Comparison of ENCODE assay signal across 23 cellular contexts in the genomic region with DNA sequence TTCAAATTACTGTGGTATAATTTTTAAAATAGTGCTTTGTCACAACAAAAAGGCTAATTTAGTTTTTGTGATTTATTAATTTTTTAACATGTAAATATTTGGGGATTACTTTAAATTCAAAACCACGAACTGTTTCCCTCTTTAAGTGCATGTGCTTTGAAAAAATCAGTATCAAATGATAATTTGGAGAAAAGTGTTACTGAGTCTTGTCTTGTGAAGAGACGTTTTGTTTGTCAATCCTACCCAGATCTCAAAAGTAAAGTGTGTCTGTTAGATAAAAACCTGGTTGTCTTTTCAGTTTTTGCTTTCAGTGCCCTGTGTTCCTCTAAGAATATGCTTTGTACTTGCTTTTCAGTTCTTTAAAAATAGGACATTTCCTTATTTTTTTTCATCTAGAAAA.
"Had no signal": no experiment of that assay in that cellular context is flagged by ENCODE, and none has a peak within 500 bp of the region (broad histone marks: within the 10 kb centered on the region; RNA-seq: fewer than 3 reads in every experiment).

No MANE protein-coding gene starts in this region.

- FAIRE-seq: colon had no signal

- H3K27ac ChIP-seq: esophagus squamous epithelium, ovary, psoas muscle, sigmoid colon, stomach, thyroid gland, vagina had no signal

- H3K36me3 ChIP-seq: esophagus squamous epithelium, ovary, sigmoid colon, stomach, thyroid gland, vagina had no signal

- H3K4me3 ChIP-seq: esophagus squamous epithelium, lung, mucosa of descending colon, ovary, psoas muscle, sigmoid colon, stomach, thyroid gland, vagina had no signal

- H3K9me3 ChIP-seq: esophagus squamous epithelium, mucosa of descending colon, ovary, psoas muscle, sigmoid colon, stomach, thyroid gland, vagina had no signal

- H3K27me3 ChIP-seq: esophagus squamous epithelium, ovary, sigmoid colon, stomach, thyroid gland, vagina had no signal

- DNase-seq: effector CD8-positive, alpha-beta T cell; erythroblast; esophagus squamous epithelium; foreskin melanocyte; head of caudate nucleus; kidney; mucosa of descending colon; naive B cell; nucleus accumbens; ovary; posterior cingulate gyrus; psoas muscle; right cardiac atrium; sigmoid colon; stimulated activated CD4-positive, alpha-beta T cell treated with anti-CD3 and anti-CD28 coated beads, Interleukin-2, amount 100 ng/mL, for 24 hours; stimulated activated CD4-positive, alpha-beta T cell treated with anti-CD3 and anti-CD28 coated beads, Interleukin-4, amount 100 ng/mL, for 24 hours; stimulated activated naive CD4-positive, alpha-beta T cell treated with Interleukin-2 at 50 U/mL for 16 hours; stomach; thyroid gland; trophoblast cell had no signal
